ENCODE assay signal across 2 cellular contexts in genomic region chr1:246324711-246325110, GRCh38.
TF ChIP-seq lines count a peak whose summit lies in the region.

No MANE protein-coding gene starts in this region.

TF ChIP-seq in A549, 52 proteins besides CTCF, POLR2A, EP300 and RAD21:
- TF ChIP-seq GATA3 (IDR thresholded peaks at IDR 0.05; ENCODE audit: borderline replicate concordance): no peak
- TF ChIP-seq TFCP2L1 (CRISPR knock-in tag; IDR thresholded peaks at IDR 0.05): no peak
- no peak for TF ChIP-seq FOSL2 (IDR thresholded peaks at IDR 0.05)
- peak; percentile 76 for TF ChIP-seq FOSL2 (CRISPR knock-in tag; IDR thresholded peaks at IDR 0.05)
- TF ChIP-seq ZC3H11A (IDR thresholded peaks at IDR 0.05): no peak
TF ChIP-seq in A549: peak in this region for 1.

TF ChIP-seq in H1, 55 proteins besides CTCF, POLR2A, EP300 and RAD21:
- TF ChIP-seq JUND (IDR thresholded peaks at IDR 0.05; ENCODE audit: low read length): peak; percentile 83
- no peak for TF ChIP-seq FOSL1 (IDR thresholded peaks at IDR 0.05; ENCODE audit: insufficient read depth, low read depth, low read length)
